8 cellular contexts compared by ENCODE assay signal in the genomic region with DNA sequence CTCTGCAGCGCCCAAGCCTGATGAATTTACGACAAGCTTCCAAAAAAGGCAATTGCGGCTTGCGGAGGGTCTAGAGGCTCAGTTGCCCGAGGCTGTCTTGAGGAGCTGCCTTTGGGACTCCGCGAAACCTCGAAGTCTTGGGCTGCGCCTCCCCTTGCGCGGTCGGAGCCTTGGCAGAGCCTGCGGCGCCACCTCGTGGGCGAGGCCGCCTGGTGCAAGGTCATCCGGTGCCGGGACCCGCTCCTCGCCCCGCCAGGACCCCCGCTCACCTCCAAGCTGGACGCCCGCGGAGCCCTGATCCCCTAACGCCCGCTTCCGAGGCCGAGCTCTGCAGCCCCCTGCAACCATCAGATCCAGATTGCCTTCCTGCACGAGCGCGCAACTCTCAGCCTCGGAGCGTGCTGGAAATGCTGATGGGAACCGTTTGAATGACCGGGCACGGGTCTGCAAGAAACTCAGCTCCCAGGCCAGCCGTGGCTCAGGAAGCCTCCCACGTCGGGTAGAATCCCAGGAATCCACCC. TPM values are rescaled to one million over a fixed set of nuclear protein-coding genes. Genes with fewer than 3 reads are reported as not detected.
A peak's percentile ranks its signal among the peaks of the same experiment; 100 is the strongest.
DNase-seq lines count a peak whose midpoint lies in the region; ATAC-seq, FAIRE-seq and TF ChIP-seq lines count a peak whose summit lies in the region.

No MANE protein-coding gene starts in this region.

- dilution Hi-C loops in keratinocyte (cut with MboI; ENCODE audit: extremely low pct_ligation_motif_present, low sequenced_read_pairs): no loop called here

- H3K36me3 Mint-ChIP-seq in CD8-positive, alpha-beta T cell: no peaks in the 10 kb centered on the region
- no peaks in the 10 kb centered on the region for H3K36me3 Mint-ChIP-seq in brain

- no peaks in the 10 kb centered on the region for H3K79me2 ChIP-seq in keratinocyte (ENCODE audit: control insufficient read depth, insufficient read depth, low read length)

- H3K27ac Mint-ChIP-seq in CD8-positive, alpha-beta T cell: no peak overlapping the region
- peak overlapping the region in 1 of 5 experiments; percentile 39 for H3K27ac Mint-ChIP-seq in brain

- CTCF ChIA-PET in CD8-positive, alpha-beta T cell (lab: Charles Lee): interaction anchor here (1.3 to 1.9 kb wide), 2 partner anchors 16 to 31 kb away, joined by 5 to 8 read pairs; partner anchors contain the start of gene FAM210B

- H3K27ac ChIP-seq in CD8-positive, alpha-beta T cell (ENCODE audit: low read depth, low read length): no peak overlapping the region
- no peak overlapping the region for H3K27ac ChIP-seq in keratinocyte (ENCODE audit: control insufficient read depth, insufficient read depth, low read length)

- no peaks in the 10 kb centered on the region for H3K4me1 ChIP-seq in CD8-positive, alpha-beta T cell (ENCODE audit: insufficient read depth, low read length)
- peaks cover 3% of the 10 kb centered on the region for H3K4me1 ChIP-seq in keratinocyte (ENCODE audit: control insufficient read depth, extremely low read depth, insufficient read depth, low read length)

- ATAC-seq in CD8-positive, alpha-beta T cell: no peak
- peak; percentile 73 for ATAC-seq in GM19463 (IDR thresholded peaks at IDR 0.05; ENCODE audit: unreplicated experiment)
- ATAC-seq in HG02588 (IDR thresholded peaks at IDR 0.05; ENCODE audit: unreplicated experiment): no peak

- intact Hi-C loops in CD8-positive, alpha-beta T cell (cut with DNase I, micrococcal nuclease): loop anchor here (10.0 kb wide), 2 partner anchors 1659 to 1669 kb away; no protein-coding TSS in a partner anchor

- DNase-seq in CD8-positive, alpha-beta T cell: peak in 3 of 7 experiments; percentile 28 to 33 (median 33)
- DNase-seq in OCI-M1 (lab: John Stamatoyannopoulos, UW) (peak; percentile 26), keratinocyte (ENCODE audit: low read depth, low spot score) (no peak)
- DNase-seq in stimulated activated CD8-positive, alpha-beta memory T cell treated with anti-CD3 and anti-CD28 coated beads, Interleukin-15, amount 100 ng/mL, for 48 hours (ENCODE audit: low read depth in 2 of 2): peak; percentile 21 to 44
- no peak for DNase-seq in NK-92 treated with Interleukin-12 subunit alpha and Interleukin-12 subunit beta, amount 100 ng/mL, for 24 hours (lab: John Stamatoyannopoulos, UW)

- no peaks in the 10 kb centered on the region for H3K9me3 Mint-ChIP-seq in CD8-positive, alpha-beta T cell
- peaks cover 0 to 10% (median 6%) of the 10 kb centered on the region in 5 experiments for H3K9me3 Mint-ChIP-seq in brain

- POLR2A ChIA-PET in CD8-positive, alpha-beta T cell (lab: Charles Lee): no interaction called here

- H3K4me2 ChIP-seq in keratinocyte (ENCODE audit: control insufficient read depth, extremely low read depth, insufficient read depth, low read depth, low read length): peak overlapping the region; percentile 12

- H3K9ac ChIP-seq in keratinocyte (ENCODE audit: control insufficient read depth, extremely low read depth, insufficient read depth, low read length): no peak overlapping the region

- H4K20me1 ChIP-seq in keratinocyte (ENCODE audit: control insufficient read depth, extremely low read depth, insufficient read depth, low read length): no peaks in the 10 kb centered on the region

- H3K36me3 ChIP-seq in CD8-positive, alpha-beta T cell (ENCODE audit: insufficient read depth, low read length): no peaks in the 10 kb centered on the region
- H3K36me3 ChIP-seq in keratinocyte (ENCODE audit: control insufficient read depth in 2 of 2, extremely low read depth in 1 of 2, insufficient read depth in 2 of 2, low read length in 2 of 2): no peaks in the 10 kb centered on the region

- peak; percentile 42 for TF ChIP-seq CTCF in CD8-positive, alpha-beta T cell (IDR thresholded peaks at IDR 0.05)
- TF ChIP-seq CTCF in brain (conservative IDR thresholded peaks at IDR 0.05) (peak; percentile 85 to 98), keratinocyte (optimal IDR thresholded peaks at IDR 0.05 in 1 of 3, IDR thresholded peaks at IDR 0.05 in 1 of 3, conservative IDR thresholded peaks at IDR 0.05 in 1 of 3; ENCODE audit: extremely low read depth in 1 of 3, insufficient read depth in 2 of 3, low read length in 3 of 3) (peak; percentile 61 to 92 (median 89))

- peaks cover 63% of the 10 kb centered on the region for H3K27me3 Mint-ChIP-seq in CD8-positive, alpha-beta T cell (ENCODE audit: low read depth)
- peaks cover 51% of the 10 kb centered on the region for H3K27me3 Mint-ChIP-seq in brain

- peaks cover 7% of the 10 kb centered on the region for H3K4me1 Mint-ChIP-seq in CD8-positive, alpha-beta T cell (ENCODE audit: low read depth)
- peaks cover 25% of the 10 kb centered on the region for H3K4me1 Mint-ChIP-seq in brain

- no peak for FAIRE-seq in keratinocyte (lab: Jason Lieb, UNC)

- no peak overlapping the region for H2AFZ ChIP-seq in keratinocyte (ENCODE audit: control insufficient read depth, low read length)

- peaks cover 15% of the 10 kb centered on the region for H3K27me3 ChIP-seq in CD8-positive, alpha-beta T cell (ENCODE audit: insufficient read depth, low read length)
- H3K27me3 ChIP-seq in keratinocyte (ENCODE audit: control insufficient read depth, extremely low read depth, insufficient read depth, low read length): peaks cover 3% of the 10 kb centered on the region

- no peak overlapping the region for H3K4me3 ChIP-seq in CD8-positive, alpha-beta T cell (ENCODE audit: low read depth, low read length)
- H3K4me3 ChIP-seq in keratinocyte (ENCODE audit: control insufficient read depth in 2 of 3, extremely low read depth in 1 of 3, insufficient read depth in 2 of 3, low read depth in 1 of 3, low read length in 3 of 3): no peak overlapping the region

- H3K9me1 ChIP-seq in keratinocyte (ENCODE audit: control insufficient read depth, extremely low read depth, insufficient read depth, low read length): no peaks in the 10 kb centered on the region

- no peak overlapping the region for H3K4me3 Mint-ChIP-seq in CD8-positive, alpha-beta T cell
- peak overlapping the region; percentile 51 to 78 (median 76) for H3K4me3 Mint-ChIP-seq in brain

- H3K9me3 ChIP-seq in CD8-positive, alpha-beta T cell (ENCODE audit: low read length): no peaks in the 10 kb centered on the region
- no peaks in the 10 kb centered on the region for H3K9me3 ChIP-seq in keratinocyte (ENCODE audit: control insufficient read depth, low read depth, low read length)

RNA-seq across cellular contexts. Expression of gene FAM210B, which starts 14.9 kb away (rescaled TPM):
- total RNA-seq in CD8-positive, alpha-beta T cell: 10 to 100 TPM; 10.8 to 12.1 TPM
- polyA plus RNA-seq in brain (ENCODE audit: insufficient read depth, low read depth, low replicate concordance) (191 TPM), keratinocyte (29.7 to 34.5 TPM (median 33.6 TPM) in 3 replicates)
- 12.4 TPM for polyA plus RNA-seq in keratinocyte (2011; ENCODE audit: low read depth)
- polyA plus RNA-seq in keratinocyte (2011; cell fraction: cytosol; rRNA removed): 31.4 and 46.1 TPM in 2 replicates
- 11.9 and 12.0 TPM in 2 replicates for polyA plus RNA-seq in keratinocyte (2011; cell fraction: nucleus; rRNA removed)
- polyA plus RNA-seq in keratinocyte (2012; ENCODE audit: low replicate concordance): 20.2 and 25.9 TPM in 2 replicates
- 5.4 to 19.4 TPM (median 17.7 TPM) in 3 replicates for polyA minus RNA-seq in keratinocyte
- 24.7 TPM for polyA minus RNA-seq in keratinocyte (2011; cell fraction: cytosol; rRNA and poly(A)+ RNA removed)
- polyA minus RNA-seq in keratinocyte (2011; cell fraction: nucleus; rRNA and poly(A)+ RNA removed): 6.3 and 6.4 TPM in 2 replicates

RNA-seq across cellular contexts. Expression of gene AURKA, which starts 48.1 kb away (rescaled TPM):
- under 1 TPM; 0.22 to 0.81 TPM for total RNA-seq in CD8-positive, alpha-beta T cell
- polyA plus RNA-seq in brain (ENCODE audit: insufficient read depth, low read depth, low replicate concordance): 26.3 TPM
- 10.9 to 36.1 TPM (median 31.4 TPM) in 3 replicates for polyA plus RNA-seq in keratinocyte
- polyA plus RNA-seq in keratinocyte (2011; ENCODE audit: low read depth): 1.3 TPM
- polyA plus RNA-seq in keratinocyte (2011; cell fraction: cytosol; rRNA removed): 11.1 and 17.5 TPM in 2 replicates
- polyA plus RNA-seq in keratinocyte (2011; cell fraction: nucleus; rRNA removed): 12.9 and 13.5 TPM in 2 replicates
- polyA plus RNA-seq in keratinocyte (2012; ENCODE audit: low replicate concordance): 1.1 and 22.6 TPM in 2 replicates
- polyA minus RNA-seq in keratinocyte: 5.3 to 23.4 TPM (median 10.5 TPM) in 3 replicates
- polyA minus RNA-seq in keratinocyte (2011; cell fraction: cytosol; rRNA and poly(A)+ RNA removed): 9.0 TPM
- 5.2 and 6.9 TPM in 2 replicates for polyA minus RNA-seq in keratinocyte (2011; cell fraction: nucleus; rRNA and poly(A)+ RNA removed)

RNA-seq across cellular contexts. Expression of gene CSTF1, which starts 48.5 kb away (rescaled TPM):
- total RNA-seq in CD8-positive, alpha-beta T cell: 10 to 100 TPM; 20.7 to 26.0 TPM
- 27.0 TPM for polyA plus RNA-seq in brain (ENCODE audit: insufficient read depth, low read depth, low replicate concordance)
- polyA plus RNA-seq in keratinocyte: 40.3 to 43.3 TPM (median 41.8 TPM) in 3 replicates
- 8.7 TPM for polyA plus RNA-seq in keratinocyte (2011; ENCODE audit: low read depth)
- 25.7 and 42.5 TPM in 2 replicates for polyA plus RNA-seq in keratinocyte (2011; cell fraction: cytosol; rRNA removed)
- polyA plus RNA-seq in keratinocyte (2011; cell fraction: nucleus; rRNA removed): 46.9 and 50.4 TPM in 2 replicates
- 15.7 and 34.4 TPM in 2 replicates for polyA plus RNA-seq in keratinocyte (2012; ENCODE audit: low replicate concordance)
- polyA minus RNA-seq in keratinocyte: 54.4 to 78.1 TPM (median 73.0 TPM) in 3 replicates
- polyA minus RNA-seq in keratinocyte (2011; cell fraction: cytosol; rRNA and poly(A)+ RNA removed): 29.2 TPM
- 21.7 and 44.8 TPM in 2 replicates for polyA minus RNA-seq in keratinocyte (2011; cell fraction: nucleus; rRNA and poly(A)+ RNA removed)

Comparison
In these comparisons a context has a peak if more than half of its experiments do, and no peak if none do; other contexts are left out.
1. DNase-seq: peak in OCI-M1 (single experiment) and stimulated activated CD8-positive, alpha-beta memory T cell treated with anti-CD3 and anti-CD28 coated beads, Interleukin-15, amount 100 ng/mL, for 48 hours (2 of 2); none in keratinocyte (single experiment) and NK-92 treated with Interleukin-12 subunit alpha and Interleukin-12 subunit beta, amount 100 ng/mL, for 24 hours (single experiment).
2. Peak in every context shown above with its lines, with median percentiles within 50 percentile points of each other: CTCF ChIP-seq.